9 cellular contexts compared by ENCODE assay signal in the genomic region with DNA sequence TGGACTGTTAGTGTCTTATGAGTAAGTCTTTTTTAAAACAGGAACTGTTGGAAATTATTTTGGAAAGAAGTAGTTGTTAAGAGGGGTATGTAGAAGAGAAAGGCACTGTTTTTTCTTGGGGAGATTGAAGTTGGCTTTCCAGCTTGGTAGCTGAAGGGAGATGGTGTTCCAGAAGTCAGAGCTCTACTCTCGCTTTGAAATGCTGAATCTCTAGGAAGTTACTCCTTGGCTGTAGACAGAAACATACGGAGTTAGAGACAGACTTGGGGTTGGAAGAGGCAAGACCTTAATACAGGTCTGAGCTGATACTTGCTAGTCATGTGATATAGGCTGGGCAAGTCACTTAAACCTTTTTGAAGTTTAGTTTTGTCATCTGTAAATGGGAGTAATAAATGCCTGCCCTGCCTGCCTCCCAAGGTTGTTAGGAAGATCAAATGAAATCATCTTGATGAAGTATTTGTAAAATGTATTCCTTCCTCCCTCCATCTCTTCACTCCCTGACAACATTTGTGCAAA. TPM values are rescaled to one million over a fixed set of nuclear protein-coding genes. Genes with fewer than 3 reads are reported as not detected.
DNase-seq lines count a peak whose midpoint lies in the region; ATAC-seq and TF ChIP-seq lines count a peak whose summit lies in the region.
"Had no signal": no experiment of that assay in that cellular context is flagged by ENCODE, and none has a peak within 500 bp of the region (broad histone marks: within the 10 kb centered on the region; RNA-seq: fewer than 3 reads in every experiment).

No MANE protein-coding gene starts in this region.

- H3K9me3 ChIP-seq in right lobe of liver (no peaks in the 10 kb centered on the region), thyroid gland (no peaks in the 10 kb centered on the region)

- ATAC-seq in activated naive CD8-positive, alpha-beta T cell treated with anti-CD3 and anti-CD28 coated beads, Interleukin-2, amount 50 U/mL, for 24 hours, result no peak
- ATAC-seq in right lobe of liver (no peak), WTC11 (no peak)

- H3K27me3 ChIP-seq in right lobe of liver (no peaks in the 10 kb centered on the region), thyroid gland (no peaks in the 10 kb centered on the region)

- H3K4me1 ChIP-seq in right lobe of liver, result peaks cover 0 to 21% (median 8%) of the 10 kb centered on the region in 4 donors
- H3K4me1 ChIP-seq in thyroid gland, result peaks cover 55 to 56% of the 10 kb centered on the region in 2 donors

- CTCF ChIA-PET in WTC11 (lab: Charles Lee), result interaction anchor here (0.7 to 1.6 kb wide), 4 partner anchors 29 to 158 kb away, joined by 3 to 6 read pairs (median 4); partner anchors contain the start of genes HTD2, KCTD6 and RPP14

- no peak for DNase-seq in activated T-cell treated with anti-CD3 and anti-CD28 coated beads, Interleukin-2, amount 50 U/mL, for 24 hours
- DNase-seq in activated T-cell treated with anti-CD3 and anti-CD28 coated beads, Interleukin-2, amount 50 U/mL, for 48 hours, result no peak
- DNase-seq in activated naive CD8-positive, alpha-beta T cell treated with anti-CD3 and anti-CD28 coated beads, Interleukin-2, amount 50 U/mL, for 24 hours, result no peak
- DNase-seq in right lobe of liver (no peak), thyroid gland (no peak), GM03348 (ENCODE audit: low spot score) (no peak), posterior cingulate gyrus (no peak), WTC11 (ENCODE audit: low spot score) (no peak)

- H3K9me3 Mint-ChIP-seq in activated T-cell treated with anti-CD3 and anti-CD28 coated beads, Interleukin-2, amount 50 U/mL, for 24 hours, result no peaks in the 10 kb centered on the region
- no peaks in the 10 kb centered on the region for H3K9me3 Mint-ChIP-seq in activated naive CD8-positive, alpha-beta T cell treated with anti-CD3 and anti-CD28 coated beads, Interleukin-2, amount 50 U/mL, for 24 hours
- no peaks in the 10 kb centered on the region for H3K9me3 Mint-ChIP-seq in WTC11

- H3K4me1 Mint-ChIP-seq in activated T-cell treated with anti-CD3 and anti-CD28 coated beads, Interleukin-2, amount 50 U/mL, for 24 hours (ENCODE audit: low read depth), result peaks cover 39% of the 10 kb centered on the region
- peaks cover 47% of the 10 kb centered on the region for H3K4me1 Mint-ChIP-seq in activated naive CD8-positive, alpha-beta T cell treated with anti-CD3 and anti-CD28 coated beads, Interleukin-2, amount 50 U/mL, for 24 hours
- H3K4me1 Mint-ChIP-seq in WTC11, result peaks cover 24% of the 10 kb centered on the region

- intact Hi-C loops in right lobe of liver (cut with DNase I), result no loop called here
- intact Hi-C loops in thyroid gland (cut with DNase I), result no loop called here
- intact Hi-C loops in posterior cingulate gyrus (cut with DNase I), result loop anchor here (2.0 to 10.0 kb wide), 2 partner anchors 49 to 157 kb away; partner anchors contain the start of gene KCTD6

- peak overlapping the region; percentile 95 for H3K27ac Mint-ChIP-seq in activated T-cell treated with anti-CD3 and anti-CD28 coated beads, Interleukin-2, amount 50 U/mL, for 24 hours
- peak overlapping the region; percentile 92 for H3K27ac Mint-ChIP-seq in activated naive CD8-positive, alpha-beta T cell treated with anti-CD3 and anti-CD28 coated beads, Interleukin-2, amount 50 U/mL, for 24 hours
- no peak overlapping the region for H3K27ac Mint-ChIP-seq in WTC11

- POLR2A ChIA-PET in WTC11 (lab: Charles Lee), result no interaction called here

- H3K36me3 Mint-ChIP-seq in activated T-cell treated with anti-CD3 and anti-CD28 coated beads, Interleukin-2, amount 50 U/mL, for 24 hours (ENCODE audit: low read depth), result peaks cover 41% of the 10 kb centered on the region
- peaks cover 13% of the 10 kb centered on the region for H3K36me3 Mint-ChIP-seq in activated naive CD8-positive, alpha-beta T cell treated with anti-CD3 and anti-CD28 coated beads, Interleukin-2, amount 50 U/mL, for 24 hours (ENCODE audit: low read depth)
- H3K36me3 Mint-ChIP-seq in WTC11, result no peaks in the 10 kb centered on the region

- no peak overlapping the region for H3K4me3 ChIP-seq in right lobe of liver
- no peak overlapping the region for H3K4me3 ChIP-seq in thyroid gland (replicated peaks in 1 of 3)

- no peaks in the 10 kb centered on the region for H3K27me3 Mint-ChIP-seq in activated T-cell treated with anti-CD3 and anti-CD28 coated beads, Interleukin-2, amount 50 U/mL, for 24 hours
- no peaks in the 10 kb centered on the region for H3K27me3 Mint-ChIP-seq in activated naive CD8-positive, alpha-beta T cell treated with anti-CD3 and anti-CD28 coated beads, Interleukin-2, amount 50 U/mL, for 24 hours
- H3K27me3 Mint-ChIP-seq in WTC11 (ENCODE audit: low read depth), result peaks cover 31% of the 10 kb centered on the region

- no peak for TF ChIP-seq POLR2A in right lobe of liver (IDR thresholded peaks at IDR 0.05)
- TF ChIP-seq POLR2A in thyroid gland (IDR thresholded peaks at IDR 0.05), result no peak

- peak overlapping the region; percentile 98 for H3K4me3 Mint-ChIP-seq in activated T-cell treated with anti-CD3 and anti-CD28 coated beads, Interleukin-2, amount 50 U/mL, for 24 hours
- H3K4me3 Mint-ChIP-seq in activated naive CD8-positive, alpha-beta T cell treated with anti-CD3 and anti-CD28 coated beads, Interleukin-2, amount 50 U/mL, for 24 hours, result peak overlapping the region; percentile 97
- H3K4me3 Mint-ChIP-seq in WTC11, result no peak overlapping the region

- 8% methylated on average over 2 of the region's 2 CpGs for WGBS in right lobe of liver (ENCODE audit: insufficient coverage, low coverage, low lambda C conversion rate, missing lambda C conversion rate)
- 34 to 52% methylated on average over 2 of the region's 2 CpGs for WGBS in thyroid gland, 2 donors

- H3K27ac ChIP-seq in right lobe of liver, result peak overlapping the region; percentile 32 to 47 (median 44)
- H3K27ac ChIP-seq in thyroid gland, result peak overlapping the region; percentile 48 to 96 (median 77)
- H3K27ac ChIP-seq: C4-2B had no signal

- TF ChIP-seq CTCF in right lobe of liver (IDR thresholded peaks at IDR 0.05) (no peak), thyroid gland (IDR thresholded peaks at IDR 0.05) (no peak), WTC11 (IDR thresholded peaks at IDR 0.05) (no peak)

- H3K36me3 ChIP-seq in right lobe of liver (no peaks in the 10 kb centered on the region), thyroid gland (no peaks in the 10 kb centered on the region)

TF ChIP-seq in WTC11, 78 proteins besides CTCF, POLR2A, EP300 and RAD21:
- TF ChIP-seq NFYB (CRISPR knock-in tag; conservative IDR thresholded peaks at IDR 0.05; ENCODE audit: low read depth), result no peak
- TF ChIP-seq CDX4 (CRISPR knock-in tag; IDR thresholded peaks at IDR 0.05; ENCODE audit: borderline replicate concordance), result no peak
- no peak for TF ChIP-seq ZNF423 (CRISPR knock-in tag; IDR thresholded peaks at IDR 0.05)
- TF ChIP-seq OVOL2 (CRISPR knock-in tag; IDR thresholded peaks at IDR 0.05; ENCODE audit: borderline replicate concordance), result no peak
- no peak for TF ChIP-seq SP1 (CRISPR knock-in tag; conservative IDR thresholded peaks at IDR 0.05)
- no peak for TF ChIP-seq SOX15 (CRISPR knock-in tag; IDR thresholded peaks at IDR 0.05)
- TF ChIP-seq ZBTB21 (CRISPR knock-in tag; IDR thresholded peaks at IDR 0.05; ENCODE audit: borderline replicate concordance), result no peak
- TF ChIP-seq TCF7 (CRISPR knock-in tag; IDR thresholded peaks at IDR 0.05; ENCODE audit: low read depth), result no peak
- TF ChIP-seq ATF1 (CRISPR knock-in tag; IDR thresholded peaks at IDR 0.05), result no peak
- TF ChIP-seq ZNF263 (CRISPR knock-in tag; IDR thresholded peaks at IDR 0.05; ENCODE audit: low read depth), result no peak
- TF ChIP-seq CREB1 (CRISPR knock-in tag; IDR thresholded peaks at IDR 0.05), result no peak

RNA-seq across cellular contexts. Expression of gene PXK, which starts 2.8 kb away (rescaled TPM):
- total RNA-seq in right lobe of liver (10 to 100 TPM in 3 of 6 experiments, 1 to 10 TPM in 3; 6.6 to 19.4 (median 9.6) TPM), thyroid gland (100 to 1,000 TPM in 3 of 4 donors, 10 to 100 TPM in 1; 98.6 to 139 (median 123) TPM), WTC11 (2021) (6.6 to 9.4 TPM (median 6.9 TPM) in 3 replicates)

RNA-seq across cellular contexts. Expression of gene HTD2, which starts 29.2 kb away (rescaled TPM):
- total RNA-seq in right lobe of liver, result 1 to 10 TPM; 6.1 to 9.9 (median 8.5) TPM
- 10 to 100 TPM in 3 of 4 donors, 1 to 10 TPM in 1; 8.4 to 19.8 (median 18.6) TPM for total RNA-seq in thyroid gland
- 9.9 to 14.5 TPM (median 11.4 TPM) in 3 replicates for total RNA-seq in WTC11 (2021)

RNA-seq across cellular contexts. Expression of gene RPP14, which starts 29.4 kb away (rescaled TPM):
- total RNA-seq in right lobe of liver, result 10 to 100 TPM in 4 of 6 experiments, 1 to 10 TPM in 2; 7.9 to 12.6 (median 10.6) TPM
- 10 to 100 TPM; 13.4 to 19.9 (median 15.7) TPM for total RNA-seq in thyroid gland
- 16.7 to 17.9 TPM (median 17.0 TPM) in 3 replicates for total RNA-seq in WTC11 (2021)
